ENCODE assay signal across 13 cellular contexts in genomic region chr2:18690342-18690741, GRCh38.
DNase-seq lines count a peak whose midpoint lies in the region; TF ChIP-seq lines count a peak whose summit lies in the region.
"Had no signal": no experiment of that assay in that cellular context is flagged by ENCODE, and none has a peak within 500 bp of the region (broad histone marks: within the 10 kb centered on the region; RNA-seq: fewer than 3 reads in every experiment).

No MANE protein-coding gene starts in this region.

- no peak overlapping the region for H3K27ac Mint-ChIP-seq in MCF 10A (ENCODE audit: low read depth, unreplicated experiment)
- H3K27ac Mint-ChIP-seq: mesothelial cell of epicardium; stimulated activated memory B cell treated with anti-CD40 and anti-IgM and Interleukin-4, amounts not matched to agents 10 μg/mL and 1 μg/mL and 100 μg/mL, for 72 hours had no signal

- H3K36me3 ChIP-seq in breast epithelium = no peaks in the 10 kb centered on the region
- H3K36me3 ChIP-seq: adrenal gland had no signal

- H3K4me3 ChIP-seq in breast epithelium = no peak overlapping the region
- H3K4me3 ChIP-seq: adrenal gland had no signal

- H3K36me3 Mint-ChIP-seq in MCF 10A (ENCODE audit: insufficient read depth, unreplicated experiment) = peaks cover 7% of the 10 kb centered on the region

- no peaks in the 10 kb centered on the region for H3K27me3 ChIP-seq in breast epithelium
- H3K27me3 ChIP-seq: adrenal gland had no signal

- H3K9me3 ChIP-seq in breast epithelium = no peaks in the 10 kb centered on the region
- H3K9me3 ChIP-seq: adrenal gland had no signal

- no peaks in the 10 kb centered on the region for H3K4me1 Mint-ChIP-seq in MCF 10A (ENCODE audit: insufficient read depth, unreplicated experiment)

- TF ChIP-seq CTCF in MCF 10A (IDR thresholded peaks at IDR 0.05; ENCODE audit: unreplicated experiment) (no peak), breast epithelium (IDR thresholded peaks at IDR 0.05) (no peak)

- H3K4me1 ChIP-seq in breast epithelium = no peaks in the 10 kb centered on the region
- H3K4me1 ChIP-seq: adrenal gland had no signal

- H3K27ac ChIP-seq in breast epithelium = no peak overlapping the region
- H3K27ac ChIP-seq: adrenal gland had no signal

- intact Hi-C loops in MCF 10A (cut with micrococcal nuclease) = no loop called here
- intact Hi-C loops in breast epithelium (cut with DNase I; ENCODE audit: low total_unique reads) = no loop called here

- no peak for TF ChIP-seq POLR2A in breast epithelium (IDR thresholded peaks at IDR 0.05)
- TF ChIP-seq POLR2A in erythroblast (IDR thresholded peaks at IDR 0.05; ENCODE audit: low read length) = no peak

- CTCF ChIA-PET in MCF 10A (lab: Yijun Ruan, JAX) = no interaction called here

- H3K4me3 Mint-ChIP-seq in MCF 10A (ENCODE audit: unreplicated experiment) = no peak overlapping the region
- H3K4me3 Mint-ChIP-seq: mesothelial cell of epicardium; stimulated activated memory B cell treated with anti-CD40 and anti-IgM and Interleukin-4, amounts not matched to agents 10 μg/mL and 1 μg/mL and 100 μg/mL, for 72 hours had no signal

- DNase-seq in MCF 10A (ENCODE audit: unreplicated experiment) = peak; percentile 3
- DNase-seq in breast epithelium (ENCODE audit: low spot score in 2 of 2) = no peak
- DNase-seq in NCI-H69 (lab: John Stamatoyannopoulos, UW) = peak; percentile 11
- DNase-seq in erythroblast (lab: John Stamatoyannopoulos, UW) = peak; percentile 27 to 31
- peak; percentile 24 for DNase-seq in stimulated activated CD8-positive, alpha-beta memory T cell treated with anti-CD3 and anti-CD28 coated beads, Interleukin-4, amount 100 ng/mL, for 48 hours
- DNase-seq in COLO668 (lab: John Stamatoyannopoulos, UW; ENCODE audit: unreplicated experiment) = no peak
- DNase-seq in epidermal melanocyte (ENCODE audit: insufficient read length, low spot score) = no peak
- DNase-seq in activated gamma-delta T cell (lab: John Stamatoyannopoulos, UW) = no peak
- DNase-seq: adrenal gland, NCI-H226, posterior cingulate gyrus had no signal

- POLR2A ChIA-PET in MCF 10A (lab: Yijun Ruan, JAX) = no interaction called here

- no peaks in the 10 kb centered on the region for H3K27me3 Mint-ChIP-seq in MCF 10A (ENCODE audit: insufficient read depth, unreplicated experiment)
- H3K27me3 Mint-ChIP-seq: stimulated activated memory B cell treated with anti-CD40 and anti-IgM and Interleukin-4, amounts not matched to agents 10 μg/mL and 1 μg/mL and 100 μg/mL, for 72 hours had no signal

- peaks cover 7% of the 10 kb centered on the region for H3K9me3 Mint-ChIP-seq in MCF 10A (ENCODE audit: unreplicated experiment)

- no TSS peak for BruUV-seq in MCF 10A (replicated peaks; lab: Mats Ljungman, UMichigan)

Comparison
In these comparisons a context has a peak if more than half of its experiments do, and no peak if none do; other contexts are left out.
1. DNase-seq: peak in MCF 10A (single experiment), NCI-H69 (single experiment), erythroblast (2 of 2) and stimulated activated CD8-positive, alpha-beta memory T cell treated with anti-CD3 and anti-CD28 coated beads, Interleukin-4, amount 100 ng/mL, for 48 hours (single experiment); none in breast epithelium (0 of 2), COLO668 (single experiment), epidermal melanocyte (single experiment) and activated gamma-delta T cell (single experiment).